Comparison of ENCODE assay signal across 7 cellular contexts in the genomic region with DNA sequence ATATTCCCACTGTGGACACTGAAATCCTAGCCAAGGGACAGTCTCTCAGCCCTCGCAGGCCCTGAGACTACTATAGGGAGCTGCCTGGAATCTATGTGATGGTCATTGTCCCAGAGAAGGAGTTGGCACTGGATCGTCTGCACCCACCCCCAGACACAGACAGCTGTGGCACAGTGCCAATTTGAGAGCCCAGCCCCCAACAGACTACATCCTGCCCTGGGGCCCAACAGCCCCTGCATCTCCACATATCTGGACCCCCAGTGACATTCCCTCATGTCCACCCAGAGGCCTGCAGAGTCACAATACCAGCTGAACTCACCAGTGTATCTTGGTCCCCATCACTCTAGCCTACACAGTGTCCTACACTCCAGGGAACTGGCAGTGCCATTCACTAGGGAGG. TPM values are rescaled to one million over a fixed set of nuclear protein-coding genes. Genes with fewer than 3 reads are reported as not detected.
"Had no signal": no experiment of that assay in that cellular context is flagged by ENCODE, and none has a peak within 500 bp of the region (broad histone marks: within the 10 kb centered on the region; RNA-seq: fewer than 3 reads in every experiment).

No MANE protein-coding gene starts in this region.

RNA-seq across cellular contexts. Expression of a gene that starts 38.4 kb away (rescaled TPM):
- total RNA-seq: GM23248, GM23338, H1, H4, H7, H9, HFFc6 had no signal
- polyA plus RNA-seq: GM23248, GM23338, H1 had no signal

RNA-seq across cellular contexts. Expression of a gene that starts 42.8 kb away (rescaled TPM):
- total RNA-seq: GM23248, GM23338, H1, H4, H7, H9, HFFc6 had no signal
- polyA plus RNA-seq: GM23248, GM23338, H1 had no signal

RNA-seq across cellular contexts. Expression of a gene that starts 52.3 kb away (rescaled TPM):
- total RNA-seq: GM23248, GM23338, H1, H4, H7, H9, HFFc6 had no signal
- polyA plus RNA-seq: GM23248, GM23338, H1 had no signal

RNA-seq across cellular contexts. Expression of a gene that starts 57.1 kb away (rescaled TPM):
- total RNA-seq: GM23248, GM23338, H1, H4, H7, H9, HFFc6 had no signal
- polyA plus RNA-seq: GM23248, GM23338, H1 had no signal
